In genomic region chr6:141562181-141562800, GRCh38 we compare ENCODE assay signal across 8 cellular contexts.
DNase-seq lines count a peak whose midpoint lies in the region; ATAC-seq and TF ChIP-seq lines count a peak whose summit lies in the region.

No MANE protein-coding gene starts in this region.

- H3K36me3 Mint-ChIP-seq in MCF 10A (ENCODE audit: insufficient read depth, unreplicated experiment): no peaks in the 10 kb centered on the region

- 14 to 20% methylated on average over 15 of the region's 15 CpGs for WGBS in lung, 2 donors
- WGBS in thymus: 3% methylated on average over 15 of the region's 15 CpGs

- H3K4me1 Mint-ChIP-seq in MCF 10A (ENCODE audit: insufficient read depth, unreplicated experiment): no peaks in the 10 kb centered on the region

- H3K9me3 Mint-ChIP-seq in MCF 10A (ENCODE audit: unreplicated experiment): no peaks in the 10 kb centered on the region

- H3K4me1 ChIP-seq in lung (ENCODE audit: control insufficient read depth in 2 of 2, insufficient read depth in 2 of 2, low read length in 2 of 2) (peaks cover 0 to 5% of the 10 kb centered on the region in 2 donors), thymus (ENCODE audit: control insufficient read depth, insufficient read depth, low read length) (no peaks in the 10 kb centered on the region)

- H3K4me3 Mint-ChIP-seq in MCF 10A (ENCODE audit: unreplicated experiment): peak overlapping the region; percentile 21

- H3K27ac ChIP-seq in 22Rv1 (peak overlapping the region; percentile 62), lung (ENCODE audit: low read depth in 1 of 2, low read length in 1 of 2) (peak overlapping the region; percentile 18 to 47), thymus (ENCODE audit: low read depth) (peak overlapping the region; percentile 73)

- TF ChIP-seq CTCF in 22Rv1 (IDR thresholded peaks at IDR 0.05) (no peak), MCF 10A (IDR thresholded peaks at IDR 0.05; ENCODE audit: unreplicated experiment) (no peak), lung (IDR thresholded peaks at IDR 0.05; ENCODE audit: control extremely low read depth, extremely low read depth) (no peak)

- no peak for DNase-seq in MCF 10A (ENCODE audit: unreplicated experiment)
- peak; percentile 32 for DNase-seq in lung (ENCODE audit: low spot score)
- DNase-seq in HCEC 1CT: no peak

- H3K9me3 ChIP-seq in lung (ENCODE audit: control insufficient read depth in 2 of 2, insufficient read depth in 1 of 2, low read length in 1 of 2): no peaks in the 10 kb centered on the region
- H3K9me3 ChIP-seq in thymus (ENCODE audit: control insufficient read depth): no peaks in the 10 kb centered on the region

- no peaks in the 10 kb centered on the region for H3K36me3 ChIP-seq in lung (ENCODE audit: control insufficient read depth in 2 of 2, insufficient read depth in 2 of 2, low read length in 2 of 2)
- no peaks in the 10 kb centered on the region for H3K36me3 ChIP-seq in thymus (ENCODE audit: control insufficient read depth, insufficient read depth)

- H3K4me3 ChIP-seq in lung: no peak overlapping the region
- H3K4me3 ChIP-seq in thymus (ENCODE audit: low read length): peak overlapping the region; percentile 50

- no peaks in the 10 kb centered on the region for H3K27me3 Mint-ChIP-seq in MCF 10A (ENCODE audit: insufficient read depth, unreplicated experiment)

- POLR2A ChIA-PET in MCF 10A (lab: Yijun Ruan, JAX): interaction anchor here (0.7 to 1.3 kb wide), 2 partner anchors 425 to 704 kb away, joined by 3 to 5 read pairs; no protein-coding TSS in a partner anchor

- BruUV-seq in MCF 10A (replicated peaks; lab: Mats Ljungman, UMichigan): no TSS peak

- H3K27me3 ChIP-seq in lung (ENCODE audit: control insufficient read depth, insufficient read depth): no peaks in the 10 kb centered on the region
- H3K27me3 ChIP-seq in thymus (ENCODE audit: control insufficient read depth, insufficient read depth): no peaks in the 10 kb centered on the region

- intact Hi-C loops in MCF 10A (cut with micrococcal nuclease): loop anchor here (2.0 to 5.0 kb wide), 6 partner anchors 140 to 1680 kb away; no protein-coding TSS in a partner anchor

- ATAC-seq in GM18511 (IDR thresholded peaks at IDR 0.05; ENCODE audit: unreplicated experiment): peak; percentile 53
- ATAC-seq in HG02981 (IDR thresholded peaks at IDR 0.05; ENCODE audit: unreplicated experiment): peak; percentile 30
- peak; percentile 48 for ATAC-seq in lung (ENCODE audit: insufficient read depth, low FRiP score)

- H3K27ac Mint-ChIP-seq in MCF 10A (ENCODE audit: low read depth, unreplicated experiment): peak overlapping the region; percentile 74

- CTCF ChIA-PET in MCF 10A (lab: Yijun Ruan, JAX): interaction anchor here (0.6 to 0.9 kb wide), 4 partner anchors 442 to 792 kb away, joined by 3 to 5 read pairs (median 3); no protein-coding TSS in a partner anchor

TF ChIP-seq in PFSK-1, 5 proteins besides CTCF, POLR2A, EP300 and RAD21:
- TF ChIP-seq POLR2AphosphoS5 (IDR thresholded peaks at IDR 0.05; ENCODE audit: low read depth, low read length) (no peak), FOXP2 (optimal IDR thresholded peaks at IDR 0.05; ENCODE audit: borderline replicate concordance, extremely low read depth, extremely low read length, insufficient read depth) (peak; percentile 56), SIN3A (IDR thresholded peaks at IDR 0.05; ENCODE audit: borderline replicate concordance, insufficient read depth, low read length) (no peak), REST (IDR thresholded peaks at IDR 0.05; ENCODE audit: insufficient read depth in 1 of 2, low read depth in 2 of 2, low read length in 2 of 2) (no peak), TAF1 (IDR thresholded peaks at IDR 0.05; ENCODE audit: borderline replicate concordance, insufficient read depth, low read length) (no peak)
TF ChIP-seq in PFSK-1: peak in this region for 1.
